In the genomic region with DNA sequence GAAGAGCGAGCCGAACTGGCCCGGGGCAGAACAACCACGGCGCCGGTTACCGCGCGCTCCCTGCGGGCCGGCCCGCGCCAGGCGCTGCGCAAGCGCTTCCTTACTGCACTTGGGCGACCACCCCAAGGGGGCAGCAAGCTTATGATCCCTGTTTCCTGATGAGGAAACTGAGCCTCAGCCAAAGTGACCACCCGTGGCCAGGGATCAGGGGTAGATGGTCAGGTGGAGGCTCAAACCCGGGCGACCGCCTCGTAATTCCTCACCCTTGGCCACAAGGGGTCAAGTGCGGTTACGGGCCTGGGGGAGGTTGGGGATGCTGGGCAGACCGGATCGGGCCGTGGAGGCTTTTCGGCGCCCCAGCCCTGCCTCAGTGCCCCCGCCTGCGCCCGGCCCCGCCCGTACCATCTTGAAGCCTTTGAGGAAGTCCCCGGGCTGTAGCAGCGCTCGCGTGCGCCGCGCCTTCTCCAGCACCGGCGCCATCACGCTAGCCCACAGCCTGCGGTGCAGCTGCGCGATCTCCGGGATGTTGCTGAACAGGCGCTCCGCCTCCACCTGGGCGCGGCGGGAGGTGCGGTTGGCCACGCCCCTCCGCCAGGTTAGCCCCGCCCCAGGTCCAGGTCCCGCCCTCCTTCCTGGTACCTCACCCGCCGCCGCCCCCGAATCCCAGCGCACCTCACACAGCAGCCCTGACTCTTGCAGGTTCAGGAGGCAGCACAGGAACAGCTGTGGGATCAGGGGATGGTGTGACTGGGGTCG, we compare ENCODE assay signal across 17 cellular contexts. TPM values are rescaled to one million over a fixed set of nuclear protein-coding genes. Genes with fewer than 3 reads are reported as not detected.
DNase-seq lines count a peak whose midpoint lies in the region; ATAC-seq and TF ChIP-seq lines count a peak whose summit lies in the region.
"Had no signal": no experiment of that assay in that cellular context is flagged by ENCODE, and none has a peak within 500 bp of the region (broad histone marks: within the 10 kb centered on the region; RNA-seq: fewer than 3 reads in every experiment).

No MANE protein-coding gene starts in this region.

- TF ChIP-seq EP300 in Ishikawa (IDR thresholded peaks at IDR 0.05; ENCODE audit: borderline replicate concordance), result no peak

- H2AFZ ChIP-seq in trophoblast cell (ENCODE audit: insufficient read depth, low read length, poor library complexity), result no peak overlapping the region
- H2AFZ ChIP-seq: GM23248 had no signal

- no peak overlapping the region for H2BK5ac ChIP-seq in trophoblast cell (ENCODE audit: low read depth, low read length, poor library complexity)

- H3K79me1 ChIP-seq in trophoblast cell (ENCODE audit: low read length), result no peaks in the 10 kb centered on the region

- no peak overlapping the region for H4K12ac ChIP-seq in trophoblast cell (ENCODE audit: low read depth, low read length)

- H2BK120ac ChIP-seq in trophoblast cell (ENCODE audit: insufficient read depth, low read length, poor library complexity), result no peak overlapping the region

- H3K9ac ChIP-seq in trophoblast cell (ENCODE audit: low read length), result no peak overlapping the region
- H3K9ac ChIP-seq: GM23248 had no signal

- H3K23ac ChIP-seq in trophoblast cell (ENCODE audit: low read length), result no peak overlapping the region

- H3K27me3 ChIP-seq in trophoblast cell (ENCODE audit: insufficient read depth, low read length), result no peaks in the 10 kb centered on the region
- H3K27me3 ChIP-seq in body of pancreas, result no peaks in the 10 kb centered on the region
- no peaks in the 10 kb centered on the region for H3K27me3 ChIP-seq in MG63

- no peak overlapping the region for H3K18ac ChIP-seq in trophoblast cell (ENCODE audit: low read length)

- WGBS in trophoblast cell (ENCODE audit: extremely low coverage, insufficient coverage, insufficient read length), result no CpG with 5 or more reads among the region's 64 CpGs
- WGBS in body of pancreas, 2 donors, result 85 to 90% methylated on average over 45 to 53 of the region's 64 CpGs

- no peak for TF ChIP-seq POLR2A in body of pancreas (IDR thresholded peaks at IDR 0.05)

- no peak overlapping the region for H4K91ac ChIP-seq in trophoblast cell (ENCODE audit: low read depth, low read length)

- no peak overlapping the region for H2AK5ac ChIP-seq in trophoblast cell (ENCODE audit: low read length)

- H3K36me3 ChIP-seq in trophoblast cell (ENCODE audit: control insufficient read depth in 1 of 2, insufficient read depth in 2 of 2, low read length in 2 of 2) (peaks cover 90 to 92% of the 10 kb centered on the region in 2 experiments), body of pancreas (replicated peaks in 1 of 2; ENCODE audit: insufficient read depth in 1 of 2, low read depth in 2 of 2) (no peaks in the 10 kb centered on the region), MG63 (no peaks in the 10 kb centered on the region)

- no peak overlapping the region for H4K8ac ChIP-seq in trophoblast cell (ENCODE audit: low read depth, low read length)

- peak overlapping the region; percentile 10 for H3K4me3 ChIP-seq in epithelial cell of esophagus (ENCODE audit: low read length)
- H3K4me3 ChIP-seq in trophoblast cell (ENCODE audit: low read depth, low read length), result no peak overlapping the region
- H3K4me3 ChIP-seq in body of pancreas, result no peak overlapping the region
- no peak overlapping the region for H3K4me3 ChIP-seq in MG63
- H3K4me3 ChIP-seq: GM23248 had no signal

- no peak overlapping the region for H2BK12ac ChIP-seq in trophoblast cell (ENCODE audit: low read length)

- H3K4me2 ChIP-seq in trophoblast cell (ENCODE audit: low read length), result no peak overlapping the region

- no peak overlapping the region for H3K14ac ChIP-seq in trophoblast cell (ENCODE audit: low read length)

- no peaks in the 10 kb centered on the region for H3K79me2 ChIP-seq in trophoblast cell (ENCODE audit: control insufficient read depth, insufficient read depth, low read length, poor library complexity)

- ATAC-seq in body of pancreas, result no peak
- ATAC-seq: natural killer cell treated with Interleukin-12 subunit alpha and Interleukin-12 subunit beta and Interleukin-15 and Interleukin-18, amount 100 ng/mL, for 72 hours; sciatic nerve had no signal

- TF ChIP-seq RAD21 in Ishikawa (IDR thresholded peaks at IDR 0.05; ENCODE audit: low read depth), result no peak

- H3K27ac ChIP-seq in trophoblast cell (ENCODE audit: low read depth, low read length), result no peak overlapping the region
- H3K27ac ChIP-seq in body of pancreas, result no peak overlapping the region
- H3K27ac ChIP-seq: GM23248 had no signal

- TF ChIP-seq CTCF in epithelial cell of esophagus (IDR thresholded peaks at IDR 0.05; ENCODE audit: insufficient read depth, low read depth, low read length, missing control alignments) (no peak), body of pancreas (IDR thresholded peaks at IDR 0.05) (no peak)

- DNase-seq in epithelial cell of esophagus (ENCODE audit: low read depth) (peak; percentile 80), trophoblast cell (peak; percentile 73 to 82), body of pancreas (no peak), SK-N-DZ (ENCODE audit: low spot score) (no peak), MG63 (no peak)
- DNase-seq: activated CD4-positive, CD25-positive, alpha-beta regulatory T cell treated with anti-CD3 and anti-CD28 coated beads, Interleukin-2, amount 50 U/mL, for 72 hours; activated T-cell treated with anti-CD3 and anti-CD28 coated beads, Interleukin-2, amount 50 U/mL, for 48 hours; C1 segment of cervical spinal cord; GM23248; kidney glomerular epithelial cell; NCI-H1092; NCI-H446 treated with DMSO at 0.1 percent for 48 hours; T-cell had no signal

- H3K4ac ChIP-seq in trophoblast cell (ENCODE audit: low read depth, low read length), result no peak overlapping the region

- H3K9me3 ChIP-seq in trophoblast cell (ENCODE audit: insufficient read depth, low read depth, low read length) (peaks cover 4% of the 10 kb centered on the region), body of pancreas (no peaks in the 10 kb centered on the region), MG63 (no peaks in the 10 kb centered on the region)

- intact Hi-C loops in body of pancreas (cut with DNase I), result no loop called here

- H3K4me1 ChIP-seq in trophoblast cell (ENCODE audit: control insufficient read depth in 1 of 2, insufficient read depth in 2 of 2, low read length in 2 of 2), result no peaks in the 10 kb centered on the region
- H3K4me1 ChIP-seq in body of pancreas, result peaks cover 7% of the 10 kb centered on the region

TF ChIP-seq in Ishikawa, 13 proteins besides CTCF, POLR2A, EP300 and RAD21:
- peak; percentile 77 for TF ChIP-seq YY1 (IDR thresholded peaks at IDR 0.05; ENCODE audit: low read depth)
- TF ChIP-seq, protein P1, sequence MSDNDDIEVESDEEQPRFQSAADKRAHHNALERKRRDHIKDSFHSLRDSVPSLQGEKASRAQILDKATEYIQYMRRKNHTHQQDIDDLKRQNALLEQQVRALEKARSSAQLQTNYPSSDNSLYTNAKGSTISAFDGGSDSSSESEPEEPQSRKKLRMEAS (IDR thresholded peaks at IDR 0.05), result 0 out of 2 replicates have a peak, but pooled peaks have one; percentile 11
- no peak for TF ChIP-seq ZBTB7A (IDR thresholded peaks at IDR 0.05; ENCODE audit: low read depth)
TF ChIP-seq in Ishikawa: peak in this region for 2.

RNA-seq across cellular contexts. Expression of a gene that starts 5.3 kb away (rescaled TPM):
- polyA plus RNA-seq in trophoblast cell (2013), result 22.6 and 23.0 TPM in 2 replicates
- 10 to 100 TPM in 1 of 2 donors, 1 to 10 TPM in 1; 4.2 to 23.1 TPM for total RNA-seq in body of pancreas
- 5.9 and 6.6 TPM in 2 replicates for polyA plus RNA-seq in SK-N-DZ (2014; cell fraction: cytosol; rRNA removed)
- 53.5 and 71.1 TPM in 2 replicates for polyA plus RNA-seq in SK-N-DZ (2014; cell fraction: nucleus; rRNA removed)
- 0.63 TPM in 1 of 2 replicates, not detected in the other for total RNA-seq in MG63 (2014; rRNA removed; shearing (Covaris generic); ENCODE audit: low replicate concordance)

RNA-seq across cellular contexts. Expression of a gene that starts 20.2 kb away (rescaled TPM):
- 31.1 and 31.3 TPM in 2 replicates for polyA plus RNA-seq in trophoblast cell (2013)
- 1 to 10 TPM; 5.2 to 8.6 TPM for total RNA-seq in body of pancreas
- polyA plus RNA-seq in SK-N-DZ (2014; cell fraction: cytosol; rRNA removed), result 4.5 and 5.1 TPM in 2 replicates
- 25.6 and 27.2 TPM in 2 replicates for polyA plus RNA-seq in SK-N-DZ (2014; cell fraction: nucleus; rRNA removed)
- 0.02 and 1.2 TPM in 2 replicates for total RNA-seq in MG63 (2014; rRNA removed; shearing (Covaris generic); ENCODE audit: low replicate concordance)

RNA-seq across cellular contexts. Expression of a gene that starts 46.7 kb away (rescaled TPM):
- 5.8 and 6.9 TPM in 2 replicates for polyA plus RNA-seq in trophoblast cell (2013)
- 1 to 10 TPM in 1 of 2 donors, under 1 TPM in 1; 0.26 to 4.0 TPM for total RNA-seq in body of pancreas
- 0.20 TPM in 1 of 2 replicates, not detected in the other for polyA plus RNA-seq in SK-N-DZ (2014; cell fraction: cytosol; rRNA removed)
- polyA plus RNA-seq in SK-N-DZ (2014; cell fraction: nucleus; rRNA removed), result 0.15 TPM in 1 of 2 replicates, not detected in the other
- not detected in 2 replicates for total RNA-seq in MG63 (2014; rRNA removed; shearing (Covaris generic); ENCODE audit: low replicate concordance)
- total RNA-seq: fibroblast of villous mesenchyme, GM23248 had no signal
- polyA plus RNA-seq: GM23248 had no signal

RNA-seq across cellular contexts. Expression of a gene that starts 51.5 kb away (rescaled TPM):
- polyA plus RNA-seq in trophoblast cell (2013), result 33.7 and 41.0 TPM in 2 replicates
- under 1 TPM in 1 of 2 donors, not detected in 1; 0.26 TPM for total RNA-seq in body of pancreas
- polyA plus RNA-seq in SK-N-DZ (2014; cell fraction: cytosol; rRNA removed), result 0.48 TPM in 1 of 2 replicates, not detected in the other
- polyA plus RNA-seq in SK-N-DZ (2014; cell fraction: nucleus; rRNA removed), result 0.13 and 1.3 TPM in 2 replicates
- total RNA-seq in MG63 (2014; rRNA removed; shearing (Covaris generic); ENCODE audit: low replicate concordance), result 0.59 TPM in 1 of 2 replicates, not detected in the other
- total RNA-seq: GM23248; natural killer cell treated with Interleukin-12 subunit alpha and Interleukin-12 subunit beta and Interleukin-15 and Interleukin-18, amount 100 ng/mL, for 72 hours; sciatic nerve had no signal
- polyA plus RNA-seq: GM23248 had no signal

Comparison
In these comparisons a context has a peak if more than half of its experiments do, and no peak if none do; other contexts are left out.
1. DNase-seq: peak in epithelial cell of esophagus (single experiment) and trophoblast cell (2 of 2); none in body of pancreas (0 of 4), SK-N-DZ (single experiment) and MG63 (single experiment).